In the genomic region with DNA sequence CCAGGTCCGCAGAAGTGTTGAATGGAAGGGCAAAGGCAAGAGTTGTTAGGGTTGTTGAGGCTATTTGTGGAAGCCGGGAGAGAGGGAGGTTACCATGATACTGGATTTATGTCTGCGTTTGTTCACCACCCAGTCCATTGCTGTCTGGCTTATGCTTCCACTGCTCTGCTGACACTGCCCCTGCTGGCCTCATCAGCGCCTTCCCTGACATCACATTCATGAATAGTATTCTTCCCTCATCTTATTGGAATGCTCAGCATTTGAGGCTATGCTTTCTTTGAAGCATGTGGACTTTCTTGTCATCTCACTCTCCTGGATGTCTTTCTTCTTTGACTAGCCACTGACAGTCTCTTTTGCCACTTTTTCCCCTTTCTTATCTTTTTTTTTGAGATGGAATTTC, we compare ENCODE assay signal across 16 cellular contexts. TPM values are rescaled to one million over a fixed set of nuclear protein-coding genes. Genes with fewer than 3 reads are reported as not detected.
DNase-seq lines count a peak whose midpoint lies in the region; ATAC-seq and TF ChIP-seq lines count a peak whose summit lies in the region.
"Had no signal": no experiment of that assay in that cellular context is flagged by ENCODE, and none has a peak within 500 bp of the region (broad histone marks: within the 10 kb centered on the region; RNA-seq: fewer than 3 reads in every experiment).

No MANE protein-coding gene starts in this region.

- no peaks in the 10 kb centered on the region for H3F3A ChIP-seq in GM23338 (replicated peaks; ENCODE audit: low read depth)

- H3K4me1 ChIP-seq in GM23338 (ENCODE audit: insufficient read depth) (no peaks in the 10 kb centered on the region), testis (no peaks in the 10 kb centered on the region)
- H3K4me1 ChIP-seq: spleen, thyroid gland had no signal

- H3K27ac ChIP-seq in GM23338 (ENCODE audit: low read depth) (no peak overlapping the region), testis (no peak overlapping the region)
- H3K27ac ChIP-seq: spleen, thyroid gland had no signal

- H3K27me3 Mint-ChIP-seq in GM23338 (ENCODE audit: insufficient read depth, low read depth, poor library complexity), result peaks cover 3% of the 10 kb centered on the region
- H3K27me3 Mint-ChIP-seq in stimulated activated naive CD8-positive, alpha-beta T cell treated with anti-CD3 and anti-CD28 coated beads, Interleukin-15, amount 100 ng/mL, for 72 hours, result no peaks in the 10 kb centered on the region

- in situ Hi-C loops in astrocyte of the cerebellum (cut with HindIII; ENCODE audit: low sequenced_read_pairs), result no loop called here

- 78 to 80% methylated on average over 4 of the region's 4 CpGs for WGBS in testis, 2 donors

- H3K27me3 ChIP-seq in GM23338 (ENCODE audit: insufficient read depth), result no peaks in the 10 kb centered on the region
- no peaks in the 10 kb centered on the region for H3K27me3 ChIP-seq in testis
- H3K27me3 ChIP-seq: spleen, thyroid gland had no signal

- no peak overlapping the region for H3K4me3 ChIP-seq in GM23338
- H3K4me3 ChIP-seq in astrocyte of the cerebellum (ENCODE audit: low read depth, low read length), result no peak overlapping the region
- H3K4me3 ChIP-seq in testis, result no peak overlapping the region
- H3K4me3 ChIP-seq: spleen, thyroid gland had no signal

- intact Hi-C loops in left cardiac atrium (cut with DNase I), result no loop called here
- intact Hi-C loops in testis (cut with DNase I; ENCODE audit: low total_unique reads), result no loop called here

- H3K36me3 Mint-ChIP-seq in GM23338 (ENCODE audit: low read depth), result peaks cover 72% of the 10 kb centered on the region
- H3K36me3 Mint-ChIP-seq: natural killer cell had no signal

- H3K36me3 ChIP-seq in GM23338 (ENCODE audit: insufficient read depth) (peaks cover 4% of the 10 kb centered on the region; the same call in 1 of the 2 replicates), testis (ENCODE audit: low read depth, missing control alignments) (no peaks in the 10 kb centered on the region)

- H4K20me1 ChIP-seq in GM23338 (replicated peaks; ENCODE audit: insufficient read depth), result no peaks in the 10 kb centered on the region

- no peaks in the 10 kb centered on the region for H3K4me1 Mint-ChIP-seq in GM23338
- peaks cover 10% of the 10 kb centered on the region for H3K4me1 Mint-ChIP-seq in stimulated activated naive CD8-positive, alpha-beta T cell treated with anti-CD3 and anti-CD28 coated beads, Interleukin-15, amount 100 ng/mL, for 72 hours

- DNase-seq in GM23338 (ENCODE audit: low spot score) (peak; percentile 6), astrocyte of the cerebellum (ENCODE audit: low read depth) (no peak), left cardiac atrium (peak; percentile 26), testis (peak; percentile 15)
- DNase-seq in stimulated activated naive CD8-positive, alpha-beta T cell treated with anti-CD3 and anti-CD28 coated beads, Interleukin-15, amount 100 ng/mL, for 72 hours, result no peak
- DNase-seq: activated CD4-positive, alpha-beta T cell treated with anti-CD3 and anti-CD28 coated beads, Interleukin-2, amount 50 U/mL, for 4 hours; activated effector memory CD4-positive, alpha-beta T cell treated with Interleukin-2 at 50 U/mL for 16 hours; natural killer cell; NCI-H1092 treated with DMSO at 0.1 percent for 48 hours; NCI-H446 treated with DMSO at 0.1 percent for 48 hours; spleen; thyroid gland had no signal

- H2AFZ ChIP-seq in GM23338, result no peak overlapping the region

- no peak for ATAC-seq in GM23338
- ATAC-seq in left cardiac atrium, result peak; percentile 84 to 89
- no peak for ATAC-seq in HG03520 (IDR thresholded peaks at IDR 0.05; ENCODE audit: unreplicated experiment)
- no peak for ATAC-seq in stimulated activated naive CD8-positive, alpha-beta T cell treated with anti-CD3 and anti-CD28 coated beads, Interleukin-15, amount 100 ng/mL, for 72 hours
- no peak for ATAC-seq in GM21447 (IDR thresholded peaks at IDR 0.05; ENCODE audit: unreplicated experiment)
- ATAC-seq: esophagus mucosa, natural killer cell had no signal

- peaks cover 19% of the 10 kb centered on the region for H3K79me2 ChIP-seq in GM23338 (replicated peaks; ENCODE audit: insufficient read depth)

- TF ChIP-seq CTCF in GM23338 (conservative IDR thresholded peaks at IDR 0.05; ENCODE audit: low read depth in 2 of 2) (no peak), astrocyte of the cerebellum (IDR thresholded peaks at IDR 0.05; ENCODE audit: low read depth, low read length, missing control alignments) (peak; percentile 10), testis (IDR thresholded peaks at IDR 0.05) (no peak)

- no peak for TF ChIP-seq POLR2A in testis (IDR thresholded peaks at IDR 0.05)

- no peaks in the 10 kb centered on the region for H3K9me3 ChIP-seq in testis
- H3K9me3 ChIP-seq: spleen, thyroid gland had no signal

- no peak overlapping the region for H3K27ac Mint-ChIP-seq in GM23338
- H3K27ac Mint-ChIP-seq in stimulated activated naive CD8-positive, alpha-beta T cell treated with anti-CD3 and anti-CD28 coated beads, Interleukin-15, amount 100 ng/mL, for 72 hours, result no peak overlapping the region
- H3K27ac Mint-ChIP-seq: natural killer cell had no signal

- no peak overlapping the region for H3K4me3 Mint-ChIP-seq in GM23338
- no peak overlapping the region for H3K4me3 Mint-ChIP-seq in stimulated activated naive CD8-positive, alpha-beta T cell treated with anti-CD3 and anti-CD28 coated beads, Interleukin-15, amount 100 ng/mL, for 72 hours
- H3K4me3 Mint-ChIP-seq: natural killer cell had no signal

- H3K9me2 ChIP-seq in GM23338 (ENCODE audit: insufficient read depth), result no peaks in the 10 kb centered on the region

- H3K4me2 ChIP-seq in GM23338, result no peak overlapping the region

- H3K9me3 Mint-ChIP-seq in GM23338, result no peaks in the 10 kb centered on the region; the same call in 2 of the 3 replicates
- H3K9me3 Mint-ChIP-seq in stimulated activated naive CD8-positive, alpha-beta T cell treated with anti-CD3 and anti-CD28 coated beads, Interleukin-15, amount 100 ng/mL, for 72 hours, result no peaks in the 10 kb centered on the region
- H3K9me3 Mint-ChIP-seq: natural killer cell had no signal

TF ChIP-seq in GM23338, 12 proteins besides CTCF, POLR2A, EP300 and RAD21 (continues in another document):
- TF ChIP-seq ZNF114 (CRISPR knock-in tag; IDR thresholded peaks at IDR 0.05) (no peak), ZNF331 (CRISPR knock-in tag; IDR thresholded peaks at IDR 0.05; ENCODE audit: low read depth) (no peak), POLR2AphosphoS5 (IDR thresholded peaks at IDR 0.05; ENCODE audit: low read depth) (no peak), JUNB (IDR thresholded peaks at IDR 0.05; ENCODE audit: unreplicated experiment) (no peak)
- TF ChIP-seq, protein P1, sequence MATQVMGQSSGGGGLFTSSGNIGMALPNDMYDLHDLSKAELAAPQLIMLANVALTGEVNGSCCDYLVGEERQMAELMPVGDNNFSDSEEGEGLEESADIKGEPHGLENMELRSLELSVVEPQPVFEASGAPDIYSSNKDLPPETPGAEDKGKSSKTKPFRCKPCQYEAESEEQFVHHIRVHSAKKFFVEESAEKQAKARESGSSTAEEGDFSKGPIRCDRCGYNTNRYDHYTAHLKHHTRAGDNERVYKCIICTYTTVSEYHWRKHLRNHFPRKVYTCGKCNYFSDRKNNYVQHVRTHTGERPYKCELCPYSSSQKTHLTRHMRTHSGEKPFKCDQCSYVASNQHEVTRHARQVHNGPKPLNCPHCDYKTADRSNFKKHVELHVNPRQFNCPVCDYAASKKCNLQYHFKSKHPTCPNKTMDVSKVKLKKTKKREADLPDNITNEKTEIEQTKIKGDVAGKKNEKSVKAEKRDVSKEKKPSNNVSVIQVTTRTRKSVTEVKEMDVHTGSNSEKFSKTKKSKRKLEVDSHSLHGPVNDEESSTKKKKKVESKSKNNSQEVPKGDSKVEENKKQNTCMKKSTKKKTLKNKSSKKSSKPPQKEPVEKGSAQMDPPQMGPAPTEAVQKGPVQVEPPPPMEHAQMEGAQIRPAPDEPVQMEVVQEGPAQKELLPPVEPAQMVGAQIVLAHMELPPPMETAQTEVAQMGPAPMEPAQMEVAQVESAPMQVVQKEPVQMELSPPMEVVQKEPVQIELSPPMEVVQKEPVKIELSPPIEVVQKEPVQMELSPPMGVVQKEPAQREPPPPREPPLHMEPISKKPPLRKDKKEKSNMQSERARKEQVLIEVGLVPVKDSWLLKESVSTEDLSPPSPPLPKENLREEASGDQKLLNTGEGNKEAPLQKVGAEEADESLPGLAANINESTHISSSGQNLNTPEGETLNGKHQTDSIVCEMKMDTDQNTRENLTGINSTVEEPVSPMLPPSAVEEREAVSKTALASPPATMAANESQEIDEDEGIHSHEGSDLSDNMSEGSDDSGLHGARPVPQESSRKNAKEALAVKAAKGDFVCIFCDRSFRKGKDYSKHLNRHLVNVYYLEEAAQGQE (IDR thresholded peaks at IDR 0.05; ENCODE audit: unreplicated experiment), result no peak
- TF ChIP-seq, protein P2, sequence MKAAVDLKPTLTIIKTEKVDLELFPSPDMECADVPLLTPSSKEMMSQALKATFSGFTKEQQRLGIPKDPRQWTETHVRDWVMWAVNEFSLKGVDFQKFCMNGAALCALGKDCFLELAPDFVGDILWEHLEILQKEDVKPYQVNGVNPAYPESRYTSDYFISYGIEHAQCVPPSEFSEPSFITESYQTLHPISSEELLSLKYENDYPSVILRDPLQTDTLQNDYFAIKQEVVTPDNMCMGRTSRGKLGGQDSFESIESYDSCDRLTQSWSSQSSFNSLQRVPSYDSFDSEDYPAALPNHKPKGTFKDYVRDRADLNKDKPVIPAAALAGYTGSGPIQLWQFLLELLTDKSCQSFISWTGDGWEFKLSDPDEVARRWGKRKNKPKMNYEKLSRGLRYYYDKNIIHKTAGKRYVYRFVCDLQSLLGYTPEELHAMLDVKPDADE (IDR thresholded peaks at IDR 0.05), result no peak

RNA-seq across cellular contexts. Expression of a gene that starts 10.3 kb away (rescaled TPM):
- 67.3 and 79.9 TPM in 2 replicates for total RNA-seq in GM23338 (2014; rRNA removed; shearing (Covaris generic))
- polyA plus RNA-seq in GM23338 (2016; fragmentation: Nextera tagmentation; extraction: Ambion mirVana) (16.9 and 18.1 TPM in 2 replicates), testis (ENCODE audit: insufficient read depth, low read depth, low replicate concordance) (7.4 TPM)
- total RNA-seq in left cardiac atrium (10 to 100 TPM; 20.5 to 26.4 TPM), testis (10 to 100 TPM; 27.6 to 32.3 TPM)

RNA-seq across cellular contexts. Expression of a gene that starts 44.3 kb away (rescaled TPM):
- 23.8 and 24.9 TPM in 2 replicates for total RNA-seq in GM23338 (2014; rRNA removed; shearing (Covaris generic))
- polyA plus RNA-seq in GM23338 (2016; fragmentation: Nextera tagmentation; extraction: Ambion mirVana) (11.8 and 12.7 TPM in 2 replicates), testis (ENCODE audit: insufficient read depth, low read depth, low replicate concordance) (5.2 TPM)
- total RNA-seq in left cardiac atrium (1 to 10 TPM; 4.6 to 5.3 TPM), testis (1 to 10 TPM; 6.0 to 6.3 TPM)
- total RNA-seq: T-helper 2 cell treated with Interferon-gamma antibody and Interleukin-4, amounts not matched to agents 100 ng/mL and 5 ng/mL, for 36 hours had no signal

Comparison
In these comparisons a context has a peak if more than half of its experiments do, and no peak if none do; other contexts are left out.
1. ATAC-seq: peak in left cardiac atrium (2 of 2); none in GM23338 (single experiment), HG03520 (single experiment), stimulated activated naive CD8-positive, alpha-beta T cell treated with anti-CD3 and anti-CD28 coated beads, Interleukin-15, amount 100 ng/mL, for 72 hours (single experiment) and GM21447 (single experiment).
2. DNase-seq: peak in GM23338 (single experiment), left cardiac atrium (single experiment) and testis (single experiment); none in astrocyte of the cerebellum (single experiment) and stimulated activated naive CD8-positive, alpha-beta T cell treated with anti-CD3 and anti-CD28 coated beads, Interleukin-15, amount 100 ng/mL, for 72 hours (0 of 2).